Comparison of ENCODE assay signal across 22 cellular contexts in the genomic region with DNA sequence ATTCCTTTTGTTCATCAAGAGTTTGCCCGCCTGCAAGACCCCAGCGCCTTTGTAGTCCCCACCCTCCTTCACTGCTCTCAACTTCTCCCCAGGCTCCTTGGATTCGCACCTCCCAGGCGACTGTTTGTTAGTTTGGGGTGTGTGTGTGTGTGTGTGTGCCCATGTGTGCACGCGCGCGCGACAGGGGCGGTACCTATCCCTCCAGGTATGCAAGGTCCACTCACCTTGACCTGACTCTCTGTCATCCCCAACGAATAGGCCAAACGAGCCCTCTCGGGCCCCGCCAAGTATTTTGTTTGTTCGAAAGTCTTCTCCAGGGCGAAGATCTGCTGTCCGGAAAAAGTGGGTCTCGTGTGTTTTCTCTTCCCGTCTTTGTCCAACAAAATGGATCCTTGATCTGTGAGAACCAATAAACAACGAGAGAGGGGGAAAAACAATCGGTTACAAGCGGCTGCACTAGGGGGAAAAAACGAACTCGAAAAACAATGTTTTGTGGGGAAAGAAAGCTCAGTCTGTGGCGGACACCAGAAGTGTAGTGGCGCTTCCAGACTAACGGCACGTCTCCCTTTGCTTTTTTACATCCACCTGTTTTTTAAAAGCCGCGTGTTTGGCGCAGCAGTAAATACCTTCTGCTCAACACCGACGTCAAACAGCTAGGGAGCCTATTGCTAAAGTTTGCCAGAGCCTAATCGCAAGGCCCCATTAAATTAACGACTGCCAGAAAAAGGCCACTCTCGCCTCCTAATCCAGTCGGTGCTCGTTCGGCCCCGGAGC. TPM values are rescaled to one million over a fixed set of nuclear protein-coding genes. Genes with fewer than 3 reads are reported as not detected.
DNase-seq lines count a peak whose midpoint lies in the region; ATAC-seq and TF ChIP-seq lines count a peak whose summit lies in the region.
"Had no signal": no experiment of that assay in that cellular context is flagged by ENCODE, and none has a peak within 500 bp of the region (broad histone marks: within the 10 kb centered on the region; RNA-seq: fewer than 3 reads in every experiment).

No MANE protein-coding gene starts in this region.

- H3K18ac ChIP-seq in H9 (ENCODE audit: insufficient read length, low read depth, low read length) = no peak overlapping the region

- H3K4me3 Mint-ChIP-seq in H9 = peak overlapping the region in 1 of 2 experiments; percentile 82; a peak in 3 of 5 replicates
- peak overlapping the region in 5 of 8 donors; percentile 29 to 65 (median 56) for H3K4me3 Mint-ChIP-seq in naive B cell
- H3K4me3 Mint-ChIP-seq: activated T-cell treated with anti-CD3 and anti-CD28 coated beads, Interleukin-2, amount 50 U/mL, for 24 hours had no signal

- no peak overlapping the region for H3K56ac ChIP-seq in H9 (ENCODE audit: insufficient read length, low read depth, low read length)

- no peak overlapping the region for H3K4ac ChIP-seq in H9 (ENCODE audit: low read depth, low read length)

- no peak overlapping the region for H2BK15ac ChIP-seq in H9 (ENCODE audit: low read depth, low read length)

- no peak overlapping the region for H4K5ac ChIP-seq in H9 (ENCODE audit: insufficient read length, low read depth, low read length)

- no peak overlapping the region for H4K91ac ChIP-seq in H9 (ENCODE audit: insufficient read length, low read depth, low read length)

- H3K27me3 Mint-ChIP-seq in H9 (ENCODE audit: low read depth) (peaks cover 98% of the 10 kb centered on the region), naive B cell (peaks cover 69 to 80% (median 77%) of the 10 kb centered on the region in 3 donors)

- H3K9me3 ChIP-seq in BE2C = no peaks in the 10 kb centered on the region
- H3K9me3 ChIP-seq in H9 (ENCODE audit: control insufficient read depth, low read depth, low read length) = no peaks in the 10 kb centered on the region
- H3K9me3 ChIP-seq in endocrine pancreas (ENCODE audit: control insufficient read depth, low read length) = no peaks in the 10 kb centered on the region
- H3K9me3 ChIP-seq: mucosa of descending colon, testis had no signal

- H3K36me3 ChIP-seq in BE2C (peaks cover 51% of the 10 kb centered on the region), endocrine pancreas (ENCODE audit: control insufficient read depth, insufficient read depth, low read length) (peaks cover 28% of the 10 kb centered on the region)
- H3K36me3 ChIP-seq: cardiac muscle cell had no signal

- no peak overlapping the region for H4K8ac ChIP-seq in H9 (replicated peaks; ENCODE audit: insufficient read length, low read depth, low read length)

- ATAC-seq in naive B cell (ENCODE audit: low read depth in 2 of 2) (no peak), HG03469 (IDR thresholded peaks at IDR 0.05; ENCODE audit: unreplicated experiment) (no peak)
- ATAC-seq: mucosa of descending colon had no signal

- H2AFZ ChIP-seq in H9 (ENCODE audit: low read length) = no peak overlapping the region
- H2AFZ ChIP-seq: parathyroid adenoma had no signal

- H3K4me2 ChIP-seq in H9 (ENCODE audit: insufficient read depth, insufficient read length, low read length) = peak overlapping the region; percentile 47

- no peak overlapping the region for H2AK5ac ChIP-seq in H9 (ENCODE audit: insufficient read length, low read length)

- H3K9ac ChIP-seq in H9 (ENCODE audit: extremely low read depth, insufficient read length, low read length) (no peak overlapping the region), endocrine pancreas (ENCODE audit: control insufficient read depth, insufficient read depth, low read length) (peak overlapping the region; percentile 75)
- H3K9ac ChIP-seq: parathyroid adenoma had no signal

- no peaks in the 10 kb centered on the region for H3K27me3 ChIP-seq in BE2C
- peaks cover 78% of the 10 kb centered on the region for H3K27me3 ChIP-seq in H9 (ENCODE audit: insufficient read depth, low read length)
- H3K27me3 ChIP-seq in endocrine pancreas (ENCODE audit: control insufficient read depth, insufficient read depth, low read length) = no peaks in the 10 kb centered on the region
- H3K27me3 ChIP-seq: testis had no signal

- DNase-seq in BE2C = no peak
- peak; percentile 50 for DNase-seq in H9
- no peak for DNase-seq in naive B cell
- DNase-seq in NCI-H1092 (lab: John Stamatoyannopoulos, UW) = no peak
- no peak for DNase-seq in AG08396 (ENCODE audit: low spot score)
- no peak for DNase-seq in GF-D8 (lab: John Stamatoyannopoulos, UW)
- DNase-seq: activated CD4-positive, alpha-beta T cell treated with anti-CD3 and anti-CD28 coated beads for 1 hour; EL; KBM-7; NCI-H526; OCI-M1; SHP77 treated with DMSO at 0.1 percent for 48 hours; stimulated activated CD4-positive, alpha-beta T cell treated with anti-CD3 and anti-CD28 coated beads, Interleukin-4, amount 100 ng/mL, for 24 hours; testis had no signal

- H2BK120ac ChIP-seq in H9 (ENCODE audit: low read depth, low read length, poor library complexity, severe bottlenecking) = no peak overlapping the region

- H3K4me1 Mint-ChIP-seq in H9 (peaks cover 50 to 64% of the 10 kb centered on the region in 2 experiments), naive B cell (peaks cover 24 to 35% (median 35%) of the 10 kb centered on the region in 3 donors)

- H3K23me2 ChIP-seq in H9 (ENCODE audit: insufficient read length, low read depth, low read length, poor library complexity, severe bottlenecking) = peaks cover 28% of the 10 kb centered on the region

- H3K23ac ChIP-seq in H9 (ENCODE audit: insufficient read length, low read depth, low read length) = no peak overlapping the region

- H3K4me3 ChIP-seq in BE2C (ENCODE audit: low read depth, low read length) (peak overlapping the region; percentile 98), endocrine pancreas (ENCODE audit: control insufficient read depth, insufficient read depth, low read length) (peak overlapping the region; percentile 90)
- H3K4me3 ChIP-seq: cardiac muscle cell, mucosa of descending colon had no signal

- no peaks in the 10 kb centered on the region for H4K20me1 ChIP-seq in H9 (ENCODE audit: control insufficient read depth, insufficient read depth, insufficient read length)

- H2BK5ac ChIP-seq in H9 (ENCODE audit: insufficient read length, low read length) = no peak overlapping the region

- no peak overlapping the region for H2BK20ac ChIP-seq in H9 (ENCODE audit: low read depth, low read length, poor library complexity, severe bottlenecking)

- H3K9me3 Mint-ChIP-seq in H9 = no peaks in the 10 kb centered on the region; a peak in 1 of 5 replicates
- peaks cover 0 to 58% (median 24%) of the 10 kb centered on the region in 7 donors for H3K9me3 Mint-ChIP-seq in naive B cell

- no peaks in the 10 kb centered on the region for H3K79me1 ChIP-seq in H9 (ENCODE audit: insufficient read depth, low read depth, low read length, poor library complexity, severe bottlenecking)

- no peak overlapping the region for H3K14ac ChIP-seq in H9 (ENCODE audit: insufficient read depth, low read length)

- no peaks in the 10 kb centered on the region for H3K79me2 ChIP-seq in H9 (ENCODE audit: insufficient read depth, low read length)
- H3K79me2 ChIP-seq: parathyroid adenoma had no signal

- no peak for TF ChIP-seq CTCF in BE2C (IDR thresholded peaks at IDR 0.05; ENCODE audit: low read depth, low read length)
- TF ChIP-seq CTCF in H9 (conservative IDR thresholded peaks at IDR 0.05) = no peak

- no peak overlapping the region for H2BK12ac ChIP-seq in H9 (ENCODE audit: insufficient read length, low read depth, low read length)

- no peak overlapping the region for H3K27ac Mint-ChIP-seq in H9
- peak overlapping the region in 4 of 6 donors; percentile 82 to 94 (median 88) for H3K27ac Mint-ChIP-seq in naive B cell

- WGBS in H9 (ENCODE audit: extremely low coverage, insufficient read length, low lambda C conversion rate) = no CpG with 5 or more reads among the region's 40 CpGs

- H3T11ph ChIP-seq in H9 (ENCODE audit: low read length) = no peak overlapping the region

- H3K27ac ChIP-seq in H9 (ENCODE audit: insufficient read length, low read depth, low read length) = no peak overlapping the region
- H3K27ac ChIP-seq: cardiac muscle cell, parathyroid adenoma, testis had no signal

- H3K4me1 ChIP-seq in BE2C (peaks cover 4% of the 10 kb centered on the region; the same call in 1 of the 2 replicates), H9 (ENCODE audit: insufficient read depth, low read length) (no peaks in the 10 kb centered on the region), endocrine pancreas (ENCODE audit: control insufficient read depth, insufficient read depth, low read length) (peaks cover 27% of the 10 kb centered on the region)
- H3K4me1 ChIP-seq: parathyroid adenoma had no signal

- H3K36me3 Mint-ChIP-seq in H9 (ENCODE audit: insufficient read depth in 1 of 3, low read depth in 3 of 3) (no peaks in the 10 kb centered on the region; a peak in 1 of 7 replicates), naive B cell (peaks cover 14 to 26% of the 10 kb centered on the region in 2 donors)

RNA-seq across cellular contexts. Expression of gene NKX6-1, which starts 3.5 kb away (rescaled TPM):
- 30.4 TPM for polyA plus RNA-seq in BE2C (2012; ENCODE audit: insufficient read depth, insufficient read length, low read depth)
- total RNA-seq in H9 (2021) = 0.09 TPM in 1 of 2 replicates, not detected in the other
- polyA plus RNA-seq in naive B cell (ENCODE audit: low read depth in 6 of 6) = not detected
- total RNA-seq: cardiac muscle cell; mucosa of descending colon; skeletal muscle tissue; T-helper 2 cell treated with Interferon-gamma antibody and Interleukin-4, amounts not matched to agents 100 ng/mL and 5 ng/mL, for 36 hours had no signal
- polyA plus RNA-seq: cardiac muscle cell had no signal

Comparison
In these comparisons a context has a peak if more than half of its experiments do, and no peak if none do; other contexts are left out.
1. H3K27ac Mint-ChIP-seq: peak in naive B cell (4 of 6); none in H9 (0 of 3).